ENCODE assay signal across 1 cellular context in the genomic region with DNA sequence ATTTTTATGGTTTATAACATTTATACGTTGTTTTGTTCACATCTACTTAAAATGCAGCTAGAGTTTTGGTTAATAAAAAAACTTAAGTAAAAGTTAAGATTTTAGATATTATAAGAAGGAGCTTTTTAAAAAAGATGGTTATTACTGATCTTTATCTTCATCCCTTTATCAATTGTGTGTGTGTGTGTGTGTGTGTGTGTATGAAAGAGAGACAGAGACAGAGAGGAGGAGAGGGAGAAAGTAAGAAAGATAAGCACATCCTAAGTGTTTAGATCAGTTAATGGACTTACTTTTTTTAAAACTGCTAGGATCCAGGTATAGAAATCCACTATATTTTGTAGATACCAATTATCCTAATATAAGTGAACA.
TF ChIP-seq lines count a peak whose summit lies in the region.

No MANE protein-coding gene starts in this region.

TF ChIP-seq in HepG2, 621 proteins besides CTCF, POLR2A, EP300 and RAD21 (continued from another document):
- TF ChIP-seq, protein P1, sequence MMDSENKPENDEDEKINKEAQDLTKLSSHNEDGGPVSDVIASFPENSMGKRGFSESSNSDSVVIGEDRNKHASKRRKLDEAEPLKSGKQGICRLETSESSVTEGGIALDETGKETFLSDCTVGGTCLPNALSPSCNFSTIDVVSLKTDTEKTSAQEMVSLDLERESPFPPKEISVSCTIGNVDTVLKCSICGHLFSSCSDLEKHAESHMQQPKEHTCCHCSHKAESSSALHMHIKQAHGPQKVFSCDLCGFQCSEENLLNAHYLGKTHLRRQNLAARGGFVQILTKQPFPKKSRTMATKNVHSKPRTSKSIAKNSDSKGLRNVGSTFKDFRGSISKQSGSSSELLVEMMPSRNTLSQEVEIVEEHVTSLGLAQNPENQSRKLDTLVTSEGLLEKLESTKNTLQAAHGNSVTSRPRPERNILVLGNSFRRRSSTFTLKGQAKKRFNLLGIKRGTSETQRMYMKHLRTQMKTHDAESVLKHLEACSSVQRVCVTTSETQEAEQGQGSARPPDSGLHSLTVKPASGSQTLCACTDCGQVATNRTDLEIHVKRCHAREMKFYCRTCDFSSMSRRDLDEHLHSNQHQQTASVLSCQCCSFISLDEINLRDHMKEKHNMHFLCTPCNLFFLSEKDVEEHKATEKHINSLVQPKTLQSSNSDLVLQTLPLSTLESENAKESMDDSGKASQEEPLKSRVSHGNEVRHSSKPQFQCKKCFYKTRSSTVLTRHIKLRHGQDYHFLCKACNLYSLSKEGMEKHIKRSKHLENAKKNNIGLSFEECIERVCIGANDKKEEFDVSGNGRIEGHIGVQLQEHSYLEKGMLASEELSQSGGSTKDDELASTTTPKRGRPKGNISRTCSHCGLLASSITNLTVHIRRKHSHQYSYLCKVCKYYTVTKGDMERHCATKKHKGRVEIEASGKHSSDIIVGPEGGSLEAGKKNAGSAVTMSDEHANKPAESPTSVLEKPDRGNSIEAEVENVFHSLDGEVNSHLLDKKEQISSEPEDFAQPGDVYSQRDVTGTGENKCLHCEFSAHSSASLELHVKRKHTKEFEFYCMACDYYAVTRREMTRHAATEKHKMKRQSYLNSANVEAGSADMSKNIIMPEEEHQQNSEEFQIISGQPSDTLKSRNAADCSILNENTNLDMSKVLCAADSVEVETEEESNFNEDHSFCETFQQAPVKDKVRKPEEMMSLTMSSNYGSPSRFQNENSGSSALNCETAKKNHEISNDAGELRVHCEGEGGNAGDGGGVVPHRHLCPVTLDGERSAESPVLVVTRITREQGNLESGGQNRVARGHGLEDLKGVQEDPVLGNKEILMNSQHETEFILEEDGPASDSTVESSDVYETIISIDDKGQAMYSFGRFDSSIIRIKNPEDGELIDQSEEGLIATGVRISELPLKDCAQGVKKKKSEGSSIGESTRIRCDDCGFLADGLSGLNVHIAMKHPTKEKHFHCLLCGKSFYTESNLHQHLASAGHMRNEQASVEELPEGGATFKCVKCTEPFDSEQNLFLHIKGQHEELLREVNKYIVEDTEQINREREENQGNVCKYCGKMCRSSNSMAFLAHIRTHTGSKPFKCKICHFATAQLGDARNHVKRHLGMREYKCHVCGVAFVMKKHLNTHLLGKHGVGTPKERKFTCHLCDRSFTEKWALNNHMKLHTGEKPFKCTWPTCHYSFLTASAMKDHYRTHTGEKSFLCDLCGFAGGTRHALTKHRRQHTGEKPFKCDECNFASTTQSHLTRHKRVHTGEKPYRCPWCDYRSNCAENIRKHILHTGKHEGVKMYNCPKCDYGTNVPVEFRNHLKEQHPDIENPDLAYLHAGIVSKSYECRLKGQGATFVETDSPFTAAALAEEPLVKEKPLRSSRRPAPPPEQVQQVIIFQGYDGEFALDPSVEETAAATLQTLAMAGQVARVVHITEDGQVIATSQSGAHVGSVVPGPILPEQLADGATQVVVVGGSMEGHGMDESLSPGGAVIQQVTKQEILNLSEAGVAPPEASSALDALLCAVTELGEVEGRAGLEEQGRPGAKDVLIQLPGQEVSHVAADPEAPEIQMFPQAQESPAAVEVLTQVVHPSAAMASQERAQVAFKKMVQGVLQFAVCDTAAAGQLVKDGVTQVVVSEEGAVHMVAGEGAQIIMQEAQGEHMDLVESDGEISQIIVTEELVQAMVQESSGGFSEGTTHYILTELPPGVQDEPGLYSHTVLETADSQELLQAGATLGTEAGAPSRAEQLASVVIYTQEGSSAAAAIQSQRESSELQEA (CRISPR knock-in tag; IDR thresholded peaks at IDR 0.05; ENCODE audit: not compliant biosample characterization) = no peak
- TF ChIP-seq FIP1L1 (IDR thresholded peaks at IDR 0.05; ENCODE audit: borderline replicate concordance, insufficient read depth, low read depth, low read length) (no peak), JDP2 (CRISPR knock-in tag; IDR thresholded peaks at IDR 0.05; ENCODE audit: borderline replicate concordance) (no peak), ZNF124 (CRISPR knock-in tag; IDR thresholded peaks at IDR 0.05) (no peak), MEF2D (CRISPR knock-in tag; IDR thresholded peaks at IDR 0.05) (no peak), MAFF (IDR thresholded peaks at IDR 0.05; ENCODE audit: low read depth, low read length) (no peak), FOXP1 (IDR thresholded peaks at IDR 0.05) (no peak), FOXP1 (CRISPR knock-in tag; IDR thresholded peaks at IDR 0.05) (no peak)
